Comparison of ENCODE assay signal across 8 cellular contexts in the genomic region with DNA sequence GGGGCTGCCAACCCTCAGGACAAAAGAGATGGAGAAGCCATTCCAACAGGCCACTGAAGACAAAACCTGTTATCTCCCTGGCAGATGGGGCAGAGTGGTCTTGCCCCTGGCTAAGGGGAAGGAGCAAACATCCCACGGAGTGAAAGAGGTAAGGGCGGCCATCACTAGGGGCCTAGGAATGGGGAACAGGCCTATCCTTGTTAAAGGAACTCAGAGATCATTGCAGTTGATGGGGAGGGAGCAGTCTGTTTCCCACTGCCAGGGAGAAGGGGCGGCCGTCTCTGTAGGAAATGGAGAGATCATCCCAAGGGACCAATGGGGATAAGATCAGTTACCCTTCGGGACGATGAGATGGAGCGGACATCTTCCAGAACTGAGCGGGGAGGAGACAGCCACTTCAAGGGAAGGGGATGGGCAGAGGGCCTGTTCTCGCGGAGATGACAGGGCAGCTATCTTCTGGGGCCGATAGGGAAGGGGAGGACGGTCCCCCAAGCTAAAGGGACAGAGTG. TPM values are rescaled to one million over a fixed set of nuclear protein-coding genes. Genes with fewer than 3 reads are reported as not detected.
DNase-seq lines count a peak whose midpoint lies in the region; ATAC-seq and TF ChIP-seq lines count a peak whose summit lies in the region.

No MANE protein-coding gene starts in this region.

- no peaks in the 10 kb centered on the region for H3K27me3 ChIP-seq in BJ (ENCODE audit: control insufficient read depth, insufficient read depth, low read length)

- POLR2A ChIA-PET in BJ (lab: Charles Lee): interaction anchor here (0.6 to 0.8 kb wide), 2 partner anchors 15 to 52 kb away, joined by 3 to 4 read pairs; no protein-coding TSS in a partner anchor

- intact Hi-C loops in natural killer cell (cut with micrococcal nuclease): loop anchor here (2.0 kb wide), 2 partner anchors 34 to 42 kb away; partner anchors contain the start of gene E2F4

- H3K36me3 Mint-ChIP-seq in natural killer cell: no peaks in the 10 kb centered on the region

- peaks cover 22% of the 10 kb centered on the region for H3K36me3 ChIP-seq in BJ (ENCODE audit: control insufficient read depth, insufficient read depth, low read length)

- H3K4me3 ChIP-seq in BJ (ENCODE audit: low read depth, low read length) (peak overlapping the region; percentile 98), LNCaP clone FGC (ENCODE audit: low read depth, low read length) (peak overlapping the region; percentile 100), coronary artery (peak overlapping the region; percentile 90)

- DNase-seq in BJ (ENCODE audit: low read depth) (no peak), LNCaP clone FGC (ENCODE audit: low read depth) (no peak), coronary artery (ENCODE audit: low spot score) (no peak), natural killer cell (no peak), NCI-H2081 treated with DMSO at 0.1 percent for 48 hours (lab: John Stamatoyannopoulos, UW) (no peak), activated gamma-delta T cell treated with Interleukin-2 at 50 U/mL for 16 hours (no peak)

- no peak for TF ChIP-seq CTCF in BJ (IDR thresholded peaks at IDR 0.05; ENCODE audit: insufficient read depth, low read depth, low read length)
- no peak for TF ChIP-seq CTCF in LNCaP clone FGC (IDR thresholded peaks at IDR 0.05; ENCODE audit: control insufficient read depth, extremely low read depth, insufficient read depth)
- no peak for TF ChIP-seq CTCF in coronary artery (IDR thresholded peaks at IDR 0.05)
- no peak for TF ChIP-seq CTCF in natural killer cell (IDR thresholded peaks at IDR 0.05)

- no peaks in the 10 kb centered on the region for H3K9me3 Mint-ChIP-seq in natural killer cell

- H3K4me1 Mint-ChIP-seq in natural killer cell: peaks cover 28 to 29% of the 10 kb centered on the region in 2 donors

- H3K4me3 Mint-ChIP-seq in natural killer cell: peak overlapping the region; percentile 100

- CTCF ChIA-PET in BJ (lab: Yijun Ruan, JAX): interaction anchor here (1.0 to 2.3 kb wide), 7 partner anchors 9 to 43 kb away, joined by 3 to 15 read pairs (median 4); partner anchors contain the start of genes FHOD1 and MATCAP1

- no peaks in the 10 kb centered on the region for H3K27me3 Mint-ChIP-seq in natural killer cell (ENCODE audit: low read depth in 2 of 2)

- H3K27ac Mint-ChIP-seq in natural killer cell: peak overlapping the region; percentile 96 to 99

- peak overlapping the region; percentile 89 to 90 for H3K27ac ChIP-seq in coronary artery

- ATAC-seq in natural killer cell (no peak), HG02610 (IDR thresholded peaks at IDR 0.05; ENCODE audit: unreplicated experiment) (no peak), HG02642 (IDR thresholded peaks at IDR 0.05; ENCODE audit: poor library complexity, unreplicated experiment) (no peak)

RNA-seq across cellular contexts. Expression of gene TMEM208, which starts 0.6 kb away (rescaled TPM):
- 64.2 and 79.7 TPM in 2 replicates for polyA plus RNA-seq in BJ (2011; rRNA removed)
- polyA minus RNA-seq in BJ (2011; rRNA and poly(A)+ RNA removed): 27.4 and 45.2 TPM in 2 replicates
- total RNA-seq in natural killer cell: 10 to 100 TPM; 34.5 to 39.2 (median 36.7) TPM

RNA-seq across cellular contexts. Expression of gene FHOD1, which starts 20.9 kb away (rescaled TPM):
- 13.2 and 23.0 TPM in 2 replicates for polyA plus RNA-seq in BJ (2011; rRNA removed)
- 18.5 and 24.2 TPM in 2 replicates for polyA minus RNA-seq in BJ (2011; rRNA and poly(A)+ RNA removed)
- 10 to 100 TPM; 79.3 to 96.8 (median 89.2) TPM for total RNA-seq in natural killer cell

RNA-seq across cellular contexts. Expression of gene SLC9A5, which starts 22.4 kb away (rescaled TPM):
- polyA plus RNA-seq in BJ (2011; rRNA removed): 2.1 and 2.6 TPM in 2 replicates
- 1.0 and 1.9 TPM in 2 replicates for polyA minus RNA-seq in BJ (2011; rRNA and poly(A)+ RNA removed)
- total RNA-seq in natural killer cell: 1 to 10 TPM; 1.2 to 2.6 (median 1.6) TPM

RNA-seq across cellular contexts. Expression of gene ELMO3, which starts 27.4 kb away (rescaled TPM):
- polyA plus RNA-seq in BJ (2011; rRNA removed): 0.56 and 0.97 TPM in 2 replicates
- 0.33 and 0.77 TPM in 2 replicates for polyA minus RNA-seq in BJ (2011; rRNA and poly(A)+ RNA removed)
- 1 to 10 TPM; 1.9 to 3.3 (median 2.3) TPM for total RNA-seq in natural killer cell

RNA-seq across cellular contexts. Expression of gene E2F4, which starts 34.4 kb away (rescaled TPM):
- polyA plus RNA-seq in BJ (2011; rRNA removed): 49.9 and 83.2 TPM in 2 replicates
- 53.0 and 83.8 TPM in 2 replicates for polyA minus RNA-seq in BJ (2011; rRNA and poly(A)+ RNA removed)
- total RNA-seq in natural killer cell: 10 to 100 TPM; 57.6 to 91.7 (median 74.5) TPM
